Comparison of ENCODE assay signal across 9 cellular contexts in the genomic region with DNA sequence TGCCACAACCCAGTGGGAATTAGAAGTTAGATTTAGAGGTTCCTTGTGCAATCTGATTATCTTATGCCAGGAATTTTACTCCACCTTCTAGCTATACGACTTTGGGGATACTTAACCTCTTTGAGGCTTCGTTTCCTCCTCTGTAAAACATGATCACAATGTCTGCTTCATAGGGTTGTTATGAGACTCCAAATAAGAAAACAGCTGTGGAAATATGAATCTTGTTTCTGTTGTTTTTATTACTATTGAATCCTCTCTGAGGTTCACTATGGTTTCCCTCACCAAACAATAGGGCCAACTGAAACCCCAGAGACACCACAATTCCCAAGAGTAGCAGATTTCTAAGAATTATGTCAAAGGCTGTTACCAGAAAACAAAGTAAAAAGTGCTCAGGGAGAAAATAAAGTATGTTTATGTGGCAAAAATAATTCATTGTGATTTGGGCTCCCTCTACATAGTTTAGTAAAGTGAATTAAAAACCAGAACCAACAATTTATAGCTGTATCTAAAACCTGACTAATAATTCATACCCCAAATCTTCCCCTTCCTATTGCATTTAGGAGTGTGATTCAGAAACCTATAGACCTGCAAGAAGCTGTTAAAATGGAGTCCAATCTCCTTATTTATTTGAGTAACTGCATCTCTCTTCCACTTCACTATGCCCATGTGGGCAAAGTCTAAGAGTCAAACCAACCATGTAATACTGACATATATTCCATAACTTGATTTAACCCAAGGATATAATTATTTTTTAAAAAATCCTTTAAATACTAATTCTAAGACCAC. TPM values are rescaled to one million over a fixed set of nuclear protein-coding genes. Genes with fewer than 3 reads are reported as not detected.
A peak's percentile ranks its signal among the peaks of the same experiment; 100 is the strongest.
DNase-seq lines count a peak whose midpoint lies in the region; ATAC-seq and TF ChIP-seq lines count a peak whose summit lies in the region.
"Had no signal": no experiment of that assay in that cellular context is flagged by ENCODE, and none has a peak within 500 bp of the region (broad histone marks: within the 10 kb centered on the region; RNA-seq: fewer than 3 reads in every experiment).

No MANE protein-coding gene starts in this region.

- no peak overlapping the region for H3K4me3 Mint-ChIP-seq in osteocyte (ENCODE audit: unreplicated experiment)

- no peak overlapping the region for H3K4me3 ChIP-seq in effector memory CD4-positive, alpha-beta T cell (ENCODE audit: insufficient read depth, low read depth, low read length, poor library complexity, severe bottlenecking)

- ATAC-seq in HG03378 (IDR thresholded peaks at IDR 0.05; ENCODE audit: unreplicated experiment) (peak; percentile 44), HG03565 (IDR thresholded peaks at IDR 0.05; ENCODE audit: unreplicated experiment) (no peak)

- no peak for TF ChIP-seq CTCF in GM10266 (IDR thresholded peaks at IDR 0.05; ENCODE audit: control insufficient read depth, insufficient read depth, low read depth, missing control alignments)
- TF ChIP-seq CTCF in osteocyte (IDR thresholded peaks at IDR 0.05): no peak

- peak overlapping the region; percentile 69 for H3K27ac Mint-ChIP-seq in osteocyte (ENCODE audit: unreplicated experiment)

- no peaks in the 10 kb centered on the region for H3K27me3 Mint-ChIP-seq in osteocyte (ENCODE audit: unreplicated experiment)

- peaks cover 10% of the 10 kb centered on the region for H3K4me1 ChIP-seq in effector memory CD4-positive, alpha-beta T cell (ENCODE audit: control insufficient read depth, insufficient read depth, low read length, poor library complexity, severe bottlenecking)

- H3K9me3 ChIP-seq in effector memory CD4-positive, alpha-beta T cell (ENCODE audit: control insufficient read depth, low read length): no peaks in the 10 kb centered on the region

- no peaks in the 10 kb centered on the region for H3K27me3 ChIP-seq in effector memory CD4-positive, alpha-beta T cell (replicated peaks; ENCODE audit: control insufficient read depth, insufficient read depth, low read length, poor library complexity, severe bottlenecking)

- DNase-seq in GM10266 (ENCODE audit: extremely low spot score) (peak; percentile 35), brain pericyte (ENCODE audit: low read depth, low spot score) (peak; percentile 66), osteocyte (ENCODE audit: extremely low spot score, unreplicated experiment) (no peak), NCI-H1417 (lab: John Stamatoyannopoulos, UW) (no peak), nucleus accumbens (lab: John Stamatoyannopoulos, UW) (no peak)
- DNase-seq in effector memory CD4-positive, alpha-beta T cell: no peak
- DNase-seq: RPMI8226 had no signal

- peaks cover 37% of the 10 kb centered on the region for H3K4me1 Mint-ChIP-seq in osteocyte (ENCODE audit: unreplicated experiment)

- H3K9me3 Mint-ChIP-seq in osteocyte (ENCODE audit: unreplicated experiment): no peaks in the 10 kb centered on the region

- no peak overlapping the region for H3K27ac ChIP-seq in effector memory CD4-positive, alpha-beta T cell (ENCODE audit: insufficient read depth, low read length, poor library complexity, severe bottlenecking)

- no peaks in the 10 kb centered on the region for H3K36me3 Mint-ChIP-seq in osteocyte (ENCODE audit: unreplicated experiment)

- no peaks in the 10 kb centered on the region for H3K36me3 ChIP-seq in effector memory CD4-positive, alpha-beta T cell (ENCODE audit: control insufficient read depth, insufficient read depth, low read length)

RNA-seq across cellular contexts. Expression of a gene that starts 38.4 kb away (rescaled TPM):
- total RNA-seq in osteocyte: 32.1 and 37.7 TPM in 2 replicates

Comparison
In these comparisons a context has a peak if more than half of its experiments do, and no peak if none do; other contexts are left out.
1. DNase-seq: peak in GM10266 (single experiment) and brain pericyte (single experiment); none in osteocyte (single experiment), effector memory CD4-positive, alpha-beta T cell (0 of 3), NCI-H1417 (0 of 3) and nucleus accumbens (0 of 56).